8 cellular contexts compared by ENCODE assay signal in genomic region chr10:110305767-110306451, GRCh38. TPM values are rescaled to one million over a fixed set of nuclear protein-coding genes. Genes with fewer than 3 reads are reported as not detected.
DNase-seq lines count a peak whose midpoint lies in the region; ATAC-seq and TF ChIP-seq lines count a peak whose summit lies in the region.

No MANE protein-coding gene starts in this region.

- TF ChIP-seq CTCF in breast epithelium (IDR thresholded peaks at IDR 0.05): peak; percentile 39 to 78 (median 64)

- CTCF ChIA-PET in T-cell (lab: Charles Lee): interaction anchor here (0.6 to 4.1 kb wide), 32 partner anchors 8 to 592 kb away, joined by 3 to 56 read pairs (median 4); no protein-coding TSS in a partner anchor

- peak overlapping the region; percentile 7 to 88 for H3K27ac ChIP-seq in breast epithelium

- H3K27ac Mint-ChIP-seq in T-cell: peak overlapping the region; percentile 98 to 100

- peaks cover 0 to 18% of the 10 kb centered on the region in 2 donors for H3K4me1 ChIP-seq in breast epithelium

- no peaks in the 10 kb centered on the region for H3K36me3 ChIP-seq in breast epithelium

- no peaks in the 10 kb centered on the region for H3K9me3 Mint-ChIP-seq in T-cell

- H3K4me1 Mint-ChIP-seq in T-cell: peaks cover 39 to 47% (median 45%) of the 10 kb centered on the region in 3 donors

- peak overlapping the region in 2 of 3 donors; percentile 33 to 97 for H3K4me3 ChIP-seq in breast epithelium

- H3K36me3 Mint-ChIP-seq in T-cell: peaks cover 14% of the 10 kb centered on the region

- POLR2A ChIA-PET in T-cell (lab: Charles Lee): interaction anchor here (0.7 to 1.4 kb wide), 6 partner anchors 47 to 261 kb away, joined by 4 to 7 read pairs (median 4); partner anchors contain the start of gene SMC3 (in 1 of the 2)

- ATAC-seq in HG02759 (IDR thresholded peaks at IDR 0.05; ENCODE audit: unreplicated experiment) (peak; percentile 31), T-cell (replicated peaks in 1 of 4) (peak; percentile 44 to 53 (median 49))

- no peak for TF ChIP-seq POLR2A in breast epithelium (IDR thresholded peaks at IDR 0.05)

- no peaks in the 10 kb centered on the region for H3K9me3 ChIP-seq in breast epithelium

- no peaks in the 10 kb centered on the region for H3K27me3 Mint-ChIP-seq in T-cell

- intact Hi-C loops in breast epithelium (cut with DNase I; ENCODE audit: low total_unique reads): loop anchor here (2.0 to 10.0 kb wide), 2 partner anchors 79 to 259 kb away; partner anchors contain the start of gene SMC3

- H3K27me3 ChIP-seq in breast epithelium: no peaks in the 10 kb centered on the region

- H3K4me3 Mint-ChIP-seq in T-cell: peak overlapping the region; percentile 89 to 96 (median 94)

- DNase-seq in NCI-H2107 treated with DMSO at 0.1 percent for 48 hours (lab: John Stamatoyannopoulos, UW; ENCODE audit: unreplicated experiment) (peak; percentile 32), NCI-H2107 (lab: John Stamatoyannopoulos, UW) (no peak), NCI-H146 treated with DMSO at 0.1 percent for 48 hours (lab: John Stamatoyannopoulos, UW; ENCODE audit: unreplicated experiment) (peak; percentile 44), T-cell (peak in 31 of 34 experiments; percentile 12 to 65 (median 51)), breast epithelium (ENCODE audit: low spot score in 2 of 2) (peak in 1 of 2 donors; percentile 54), islet precursor cell (peak; percentile 73)
- peak; percentile 24 to 57 for DNase-seq in stimulated activated CD4-positive, alpha-beta T cell treated with anti-CD3 and anti-CD28 coated beads, Interleukin-2, amount 100 ng/mL, for 24 hours

RNA-seq across cellular contexts. Expression of gene SMNDC1, which starts 1.2 kb away (rescaled TPM):
- total RNA-seq in T-cell (10 to 100 TPM; 33.5 to 42.2 (median 34.1) TPM), breast epithelium (10 to 100 TPM; 11.5 to 16.0 (median 13.4) TPM)
